In genomic region chr6:107330190-107330589, GRCh38 we compare ENCODE assay signal across 7 cellular contexts.
DNase-seq lines count a peak whose midpoint lies in the region; ATAC-seq and TF ChIP-seq lines count a peak whose summit lies in the region.

No MANE protein-coding gene starts in this region.

- peak; percentile 100 for ATAC-seq in GM19025 (IDR thresholded peaks at IDR 0.05; ENCODE audit: low read depth, unreplicated experiment)
- peak; percentile 98 for ATAC-seq in HG02623 (IDR thresholded peaks at IDR 0.05; ENCODE audit: unreplicated experiment)
- ATAC-seq in naive thymus-derived CD4-positive, alpha-beta T cell = peak; percentile 50
- no peak for ATAC-seq in heart left ventricle

- H3K4me3 Mint-ChIP-seq in naive thymus-derived CD4-positive, alpha-beta T cell = peak overlapping the region in 7 of 10 donors; percentile 6 to 63 (median 32)

- DNase-seq in MV-4-11 (lab: John Stamatoyannopoulos, UW) = peak; percentile 55
- peak in 4 of 9 donors; percentile 5 to 25 (median 16) for DNase-seq in naive thymus-derived CD4-positive, alpha-beta T cell
- DNase-seq in medulla oblongata (ENCODE audit: extremely low spot score) = no peak
- DNase-seq in heart left ventricle = no peak
- no peak for DNase-seq in activated CD8-positive, alpha-beta memory T cell treated with anti-CD3 and anti-CD28 coated beads for 24 hours

- H3K9me3 ChIP-seq in naive thymus-derived CD4-positive, alpha-beta T cell (ENCODE audit: control insufficient read depth in 2 of 3, low read length in 3 of 3) = no peaks in the 10 kb centered on the region
- H3K9me3 ChIP-seq in heart left ventricle = no peaks in the 10 kb centered on the region

- TF ChIP-seq POLR2A in heart left ventricle (IDR thresholded peaks at IDR 0.05) = no peak

- no peak overlapping the region for H3K4me3 ChIP-seq in naive thymus-derived CD4-positive, alpha-beta T cell (ENCODE audit: low read length)
- no peak overlapping the region for H3K4me3 ChIP-seq in heart left ventricle

- TF ChIP-seq CTCF in heart left ventricle (IDR thresholded peaks at IDR 0.05) = no peak

- H3K36me3 ChIP-seq in naive thymus-derived CD4-positive, alpha-beta T cell (ENCODE audit: control insufficient read depth in 2 of 3, insufficient read depth in 3 of 3, low read length in 3 of 3) = no peaks in the 10 kb centered on the region
- H3K36me3 ChIP-seq in heart left ventricle = peaks cover 0 to 14% (median 0%) of the 10 kb centered on the region in 9 donors

- H3K27ac Mint-ChIP-seq in naive thymus-derived CD4-positive, alpha-beta T cell = peak overlapping the region in 7 of 9 donors; percentile 1 to 71 (median 30)

- no peaks in the 10 kb centered on the region for H3K27me3 ChIP-seq in naive thymus-derived CD4-positive, alpha-beta T cell (ENCODE audit: control insufficient read depth in 2 of 2, insufficient read depth in 2 of 2, low read length in 2 of 2)
- H3K27me3 ChIP-seq in heart left ventricle = no peaks in the 10 kb centered on the region

- H3K27ac ChIP-seq in naive thymus-derived CD4-positive, alpha-beta T cell (ENCODE audit: low read depth, low read length) = no peak overlapping the region
- no peak overlapping the region for H3K27ac ChIP-seq in heart left ventricle

- no peaks in the 10 kb centered on the region for H3K27me3 Mint-ChIP-seq in naive thymus-derived CD4-positive, alpha-beta T cell

- 83 to 94% (median 92%) methylated on average over 4 of the region's 4 CpGs for WGBS in heart left ventricle, 4 donors

- H3K36me3 Mint-ChIP-seq in naive thymus-derived CD4-positive, alpha-beta T cell = peaks cover 0 to 46% (median 28%) of the 10 kb centered on the region in 5 donors

- intact Hi-C loops in naive thymus-derived CD4-positive, alpha-beta T cell (cut with micrococcal nuclease) = loop anchor here in 1 of 2 donors (2.0 kb wide), 1 partner anchor 129 kb away; the partner anchor contains the start of gene PDSS2
- intact Hi-C loops in heart left ventricle (cut with DNase I) = no loop called here

- H3K4me1 ChIP-seq in naive thymus-derived CD4-positive, alpha-beta T cell (ENCODE audit: control insufficient read depth in 2 of 2, insufficient read depth in 2 of 2, low read length in 2 of 2) = peaks cover 4 to 6% of the 10 kb centered on the region in 2 donors
- no peaks in the 10 kb centered on the region for H3K4me1 ChIP-seq in heart left ventricle

- H3K4me1 Mint-ChIP-seq in naive thymus-derived CD4-positive, alpha-beta T cell = peaks cover 9 to 25% (median 17%) of the 10 kb centered on the region in 7 donors

- POLR2A ChIA-PET in naive thymus-derived CD4-positive, alpha-beta T cell (lab: Charles Lee) = no interaction called here

- CTCF ChIA-PET in naive thymus-derived CD4-positive, alpha-beta T cell (lab: Charles Lee) = no interaction called here

- no peaks in the 10 kb centered on the region for H3K9me3 Mint-ChIP-seq in naive thymus-derived CD4-positive, alpha-beta T cell

Comparison
In these comparisons a context has a peak if more than half of its experiments do, and no peak if none do; other contexts are left out.
1. ATAC-seq: peak in GM19025 (single experiment), HG02623 (single experiment) and naive thymus-derived CD4-positive, alpha-beta T cell (single experiment); none in heart left ventricle (0 of 4).